Comparison of ENCODE assay signal across 21 cellular contexts in the genomic region with DNA sequence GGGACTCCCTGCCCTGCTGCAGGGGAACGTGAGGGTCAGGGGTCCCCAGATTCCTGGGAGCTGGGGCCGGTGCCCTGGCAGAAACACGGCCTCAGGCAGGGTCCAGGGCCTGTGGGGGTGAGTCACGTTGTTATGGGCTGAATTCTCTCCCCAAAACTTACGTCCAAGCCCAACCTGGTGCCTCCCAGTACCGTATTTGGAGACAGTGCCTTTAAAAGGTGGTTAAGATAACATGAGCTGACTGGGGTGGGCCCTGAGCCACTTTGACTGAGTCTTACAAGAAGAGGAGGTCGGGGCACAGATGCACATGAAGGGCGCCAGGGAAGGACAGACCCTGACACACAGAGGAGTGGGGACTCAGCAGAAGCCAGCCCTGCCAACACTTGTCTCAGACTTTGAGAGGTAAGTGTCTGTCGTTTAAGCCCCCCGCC.
DNase-seq lines count a peak whose midpoint lies in the region; ATAC-seq lines count a peak whose summit lies in the region.
"Had no signal": no experiment of that assay in that cellular context is flagged by ENCODE, and none has a peak within 500 bp of the region (broad histone marks: within the 10 kb centered on the region; RNA-seq: fewer than 3 reads in every experiment).

No MANE protein-coding gene starts in this region.

- H3K36me3 ChIP-seq in H7 (replicated peaks; ENCODE audit: control insufficient read depth, insufficient read depth, low read length), result peaks cover 2% of the 10 kb centered on the region; the same call in 1 of the 2 replicates
- H3K36me3 ChIP-seq: BLaER1 had no signal

- ATAC-seq in effector memory CD8-positive, alpha-beta T cell (replicated peaks), result no peak
- no peak for ATAC-seq in naive B cell (ENCODE audit: low read depth in 2 of 2)
- no peak for ATAC-seq in HG03196 (IDR thresholded peaks at IDR 0.05; ENCODE audit: unreplicated experiment)
- ATAC-seq: A549; CD8-positive, alpha-beta T cell; HCT116; PC-3 had no signal

- H3K9me3 Mint-ChIP-seq in effector memory CD8-positive, alpha-beta T cell, result no peaks in the 10 kb centered on the region
- H3K9me3 Mint-ChIP-seq in naive B cell, result no peaks in the 10 kb centered on the region
- H3K9me3 Mint-ChIP-seq: CD8-positive, alpha-beta T cell had no signal

- peaks cover 4 to 26% of the 10 kb centered on the region in 2 donors for H3K27me3 Mint-ChIP-seq in effector memory CD8-positive, alpha-beta T cell
- H3K27me3 Mint-ChIP-seq in naive B cell, result peaks cover 3 to 40% (median 32%) of the 10 kb centered on the region in 3 donors

- DNase-seq in H7 (peak; percentile 64), naive B cell (no peak), retina (peak; percentile 25), midbrain (lab: John Stamatoyannopoulos, UW) (no peak), SIG-M5 (lab: John Stamatoyannopoulos, UW) (no peak), germinal center (ENCODE audit: low spot score) (no peak)
- DNase-seq in effector memory CD8-positive, alpha-beta T cell, result no peak
- DNase-seq: Calu3; CD8-positive, alpha-beta T cell; NCI-H1105 treated with DMSO at 0.1 percent for 48 hours; NCI-H187; NCI-H2227 treated with DMSO at 0.1 percent for 48 hours; NCI-H510A treated with DMSO at 0.1 percent for 48 hours; NCI-H774; PC-3; RPMI8226; SHP77 treated with DMSO at 0.1 percent for 48 hours had no signal

- H3K27me3 ChIP-seq in H7 (ENCODE audit: control insufficient read depth, insufficient read depth, low read length), result peaks cover 8% of the 10 kb centered on the region

- peaks cover 17 to 25% of the 10 kb centered on the region in 2 donors for H3K4me1 Mint-ChIP-seq in effector memory CD8-positive, alpha-beta T cell (ENCODE audit: low read depth in 2 of 2)
- H3K4me1 Mint-ChIP-seq in naive B cell, result peaks cover 38 to 54% (median 45%) of the 10 kb centered on the region in 3 donors

- H3K4me3 ChIP-seq in H7 (ENCODE audit: insufficient read depth, low read depth, low read length), result no peak overlapping the region
- H3K4me3 ChIP-seq: A549, BLaER1 had no signal

- no peaks in the 10 kb centered on the region for H3K36me3 Mint-ChIP-seq in effector memory CD8-positive, alpha-beta T cell (ENCODE audit: insufficient read depth)
- H3K36me3 Mint-ChIP-seq in naive B cell, result no peaks in the 10 kb centered on the region

- H3K27ac Mint-ChIP-seq in effector memory CD8-positive, alpha-beta T cell, result peak overlapping the region; percentile 47 to 85
- H3K27ac Mint-ChIP-seq in naive B cell, result peak overlapping the region in 5 of 6 donors; percentile 14 to 99 (median 70)

- H3K4me3 Mint-ChIP-seq in effector memory CD8-positive, alpha-beta T cell, result no peak overlapping the region
- H3K4me3 Mint-ChIP-seq in naive B cell, result no peak overlapping the region
- H3K4me3 Mint-ChIP-seq: CD8-positive, alpha-beta T cell had no signal

Comparison
In these comparisons a context has a peak if more than half of its experiments do, and no peak if none do; other contexts are left out.
1. DNase-seq: peak in H7 (single experiment) and retina (single experiment); none in effector memory CD8-positive, alpha-beta T cell (0 of 3), naive B cell (single experiment), midbrain (single experiment), SIG-M5 (single experiment) and germinal center (single experiment).